ENCODE assay signal across 12 cellular contexts in the genomic region with DNA sequence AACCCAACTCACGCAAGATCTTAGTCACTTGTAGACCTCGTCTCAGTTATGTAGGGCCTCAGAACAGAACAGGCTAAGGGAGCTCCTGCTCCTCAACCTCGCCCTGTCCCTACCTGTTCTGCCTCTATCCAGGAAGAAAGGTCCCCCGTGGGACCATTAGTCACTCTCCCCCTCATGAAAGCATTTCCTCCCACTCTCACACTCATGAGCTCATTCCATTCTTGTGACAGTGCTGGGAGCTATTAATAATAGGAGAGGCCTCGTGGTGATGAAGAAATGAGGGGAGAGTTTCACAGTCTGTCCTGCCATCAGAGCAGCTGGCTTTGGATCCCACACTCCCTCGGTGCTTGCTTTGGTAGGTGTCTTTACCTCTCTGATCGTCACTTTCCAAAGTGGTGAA. TPM values are rescaled to one million over a fixed set of nuclear protein-coding genes. Genes with fewer than 3 reads are reported as not detected.
DNase-seq lines count a peak whose midpoint lies in the region; ATAC-seq and TF ChIP-seq lines count a peak whose summit lies in the region.
"Had no signal": no experiment of that assay in that cellular context is flagged by ENCODE, and none has a peak within 500 bp of the region (broad histone marks: within the 10 kb centered on the region; RNA-seq: fewer than 3 reads in every experiment).

No MANE protein-coding gene starts in this region.

- H3K4me3 ChIP-seq in fibroblast of the aortic adventitia (ENCODE audit: low read depth, low read length), result no peak overlapping the region
- no peak overlapping the region for H3K4me3 ChIP-seq in MM.1S (ENCODE audit: low read length)

- H4K20me1 ChIP-seq in MM.1S (ENCODE audit: insufficient read depth, low read length), result no peaks in the 10 kb centered on the region

- no peak overlapping the region for H3K27ac ChIP-seq in MM.1S (ENCODE audit: low read length)
- H3K27ac ChIP-seq: KMS-11 had no signal

- TF ChIP-seq CTCF in fibroblast of the aortic adventitia (IDR thresholded peaks at IDR 0.05; ENCODE audit: insufficient read depth, low read length), result no peak
- no peak for TF ChIP-seq CTCF in osteocyte (IDR thresholded peaks at IDR 0.05)
- TF ChIP-seq CTCF in MM.1S (IDR thresholded peaks at IDR 0.05; ENCODE audit: low read length), result no peak

- H3K4me2 ChIP-seq in MM.1S (ENCODE audit: low read depth, low read length), result no peak overlapping the region
- H3K4me2 ChIP-seq: KMS-11 had no signal

- peaks cover 45% of the 10 kb centered on the region for H3K36me3 Mint-ChIP-seq in osteocyte (ENCODE audit: unreplicated experiment)

- H3K27ac Mint-ChIP-seq in osteocyte (ENCODE audit: unreplicated experiment), result peak overlapping the region; percentile 73
- H3K27ac Mint-ChIP-seq: dendritic cell treated with granulocyte-macrophage colony-stimulating factor and Interleukin-4, amounts not matched to agents 40 ng/mL and 50 ng/mL, for 4 days had no signal

- no peak overlapping the region for H3K9ac ChIP-seq in MM.1S (ENCODE audit: low read length)
- H3K9ac ChIP-seq: KMS-11 had no signal

- H3K4me1 Mint-ChIP-seq in osteocyte (ENCODE audit: unreplicated experiment), result peaks cover 15% of the 10 kb centered on the region

- no peaks in the 10 kb centered on the region for H3K9me3 ChIP-seq in MM.1S (replicated peaks; ENCODE audit: insufficient read depth, low read length)

- DNase-seq in AG08396 (ENCODE audit: low spot score) (peak; percentile 72), fibroblast of the aortic adventitia (ENCODE audit: low read depth) (peak; percentile 84), osteocyte (ENCODE audit: extremely low spot score, unreplicated experiment) (no peak), T-helper 1 cell (no peak), MM.1S (no peak), H4 (ENCODE audit: low spot score) (no peak), cortex of kidney (lab: John Stamatoyannopoulos, UW) (no peak)
- DNase-seq: activated CD4-positive, alpha-beta T cell treated with anti-CD3 and anti-CD28 coated beads for 1 hour; NK-92 treated with Interleukin-12 subunit alpha and Interleukin-12 subunit beta, amount 100 ng/mL, for 24 hours had no signal

- H3K27me3 Mint-ChIP-seq in osteocyte (ENCODE audit: unreplicated experiment), result no peaks in the 10 kb centered on the region
- H3K27me3 Mint-ChIP-seq: dendritic cell treated with granulocyte-macrophage colony-stimulating factor and Interleukin-4, amounts not matched to agents 40 ng/mL and 50 ng/mL, for 4 days had no signal

- no peaks in the 10 kb centered on the region for H3K27me3 ChIP-seq in MM.1S (replicated peaks; ENCODE audit: insufficient read depth, low read length)

- H3K36me3 ChIP-seq in MM.1S (replicated peaks; ENCODE audit: insufficient read depth, low read length), result peaks cover 24% of the 10 kb centered on the region

- H2AFZ ChIP-seq in MM.1S (ENCODE audit: low read length), result no peak overlapping the region

- no peak overlapping the region for H3K4me3 Mint-ChIP-seq in osteocyte (ENCODE audit: unreplicated experiment)
- H3K4me3 Mint-ChIP-seq: dendritic cell treated with granulocyte-macrophage colony-stimulating factor and Interleukin-4, amounts not matched to agents 40 ng/mL and 50 ng/mL, for 4 days had no signal

- H3K9me3 Mint-ChIP-seq in osteocyte (ENCODE audit: unreplicated experiment), result no peaks in the 10 kb centered on the region
- H3K9me3 Mint-ChIP-seq: dendritic cell treated with granulocyte-macrophage colony-stimulating factor and Interleukin-4, amounts not matched to agents 40 ng/mL and 50 ng/mL, for 4 days had no signal

- H3K79me2 ChIP-seq in MM.1S (ENCODE audit: low read length), result peaks cover 93% of the 10 kb centered on the region

- H3F3A ChIP-seq in MM.1S (ENCODE audit: insufficient read depth, low read length), result no peaks in the 10 kb centered on the region

- ATAC-seq in SK-N-SH treated with all-trans-retinoic acid at 6 μM for 48 hours, result peak; percentile 37; the same call in 1 of the 3 replicates

- H3K4me1 ChIP-seq in MM.1S (ENCODE audit: low read length), result no peaks in the 10 kb centered on the region

- no peaks in the 10 kb centered on the region for H3K9me2 ChIP-seq in MM.1S (replicated peaks; ENCODE audit: insufficient read depth, low read length)

TF ChIP-seq in SK-N-SH treated with all-trans-retinoic acid at 6 μM for 48 hours, 23 proteins besides CTCF, POLR2A, EP300 and RAD21:
- TF ChIP-seq ZC3H10 (CRISPR knock-in tag; IDR thresholded peaks at IDR 0.05) (no peak), ZFP30 (CRISPR knock-in tag; IDR thresholded peaks at IDR 0.05) (no peak), GLIS3 (CRISPR knock-in tag; IDR thresholded peaks at IDR 0.05) (no peak), SNAI2 (CRISPR knock-in tag; IDR thresholded peaks at IDR 0.05) (no peak), CSDC2 (CRISPR knock-in tag; IDR thresholded peaks at IDR 0.05) (no peak), ESRRG (CRISPR knock-in tag; IDR thresholded peaks at IDR 0.05) (no peak), ZFP3 (CRISPR knock-in tag; IDR thresholded peaks at IDR 0.05) (no peak), TCF4 (CRISPR knock-in tag; IDR thresholded peaks at IDR 0.05; ENCODE audit: borderline replicate concordance) (no peak), RARB (CRISPR knock-in tag; IDR thresholded peaks at IDR 0.05) (no peak), PPARA (CRISPR knock-in tag; IDR thresholded peaks at IDR 0.05; ENCODE audit: borderline replicate concordance) (no peak), ARNTL (CRISPR knock-in tag; IDR thresholded peaks at IDR 0.05; ENCODE audit: borderline replicate concordance, low read depth) (no peak), ZNF70 (CRISPR knock-in tag; IDR thresholded peaks at IDR 0.05) (no peak), ZNF565 (CRISPR knock-in tag; conservative IDR thresholded peaks at IDR 0.05; ENCODE audit: low read depth) (no peak)
- TF ChIP-seq, protein P1, sequence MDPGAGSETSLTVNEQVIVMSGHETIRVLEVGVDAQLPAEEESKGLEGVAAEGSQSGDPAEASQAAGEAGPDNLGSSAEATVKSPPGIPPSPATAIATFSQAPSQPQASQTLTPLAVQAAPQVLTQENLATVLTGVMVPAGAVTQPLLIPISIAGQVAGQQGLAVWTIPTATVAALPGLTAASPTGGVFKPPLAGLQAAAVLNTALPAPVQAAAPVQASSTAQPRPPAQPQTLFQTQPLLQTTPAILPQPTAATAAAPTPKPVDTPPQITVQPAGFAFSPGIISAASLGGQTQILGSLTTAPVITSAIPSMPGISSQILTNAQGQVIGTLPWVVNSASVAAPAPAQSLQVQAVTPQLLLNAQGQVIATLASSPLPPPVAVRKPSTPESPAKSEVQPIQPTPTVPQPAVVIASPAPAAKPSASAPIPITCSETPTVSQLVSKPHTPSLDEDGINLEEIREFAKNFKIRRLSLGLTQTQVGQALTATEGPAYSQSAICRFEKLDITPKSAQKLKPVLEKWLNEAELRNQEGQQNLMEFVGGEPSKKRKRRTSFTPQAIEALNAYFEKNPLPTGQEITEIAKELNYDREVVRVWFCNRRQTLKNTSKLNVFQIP (CRISPR knock-in tag; IDR thresholded peaks at IDR 0.05; ENCODE audit: borderline replicate concordance, low read depth), result no peak
- TF ChIP-seq, protein P2, sequence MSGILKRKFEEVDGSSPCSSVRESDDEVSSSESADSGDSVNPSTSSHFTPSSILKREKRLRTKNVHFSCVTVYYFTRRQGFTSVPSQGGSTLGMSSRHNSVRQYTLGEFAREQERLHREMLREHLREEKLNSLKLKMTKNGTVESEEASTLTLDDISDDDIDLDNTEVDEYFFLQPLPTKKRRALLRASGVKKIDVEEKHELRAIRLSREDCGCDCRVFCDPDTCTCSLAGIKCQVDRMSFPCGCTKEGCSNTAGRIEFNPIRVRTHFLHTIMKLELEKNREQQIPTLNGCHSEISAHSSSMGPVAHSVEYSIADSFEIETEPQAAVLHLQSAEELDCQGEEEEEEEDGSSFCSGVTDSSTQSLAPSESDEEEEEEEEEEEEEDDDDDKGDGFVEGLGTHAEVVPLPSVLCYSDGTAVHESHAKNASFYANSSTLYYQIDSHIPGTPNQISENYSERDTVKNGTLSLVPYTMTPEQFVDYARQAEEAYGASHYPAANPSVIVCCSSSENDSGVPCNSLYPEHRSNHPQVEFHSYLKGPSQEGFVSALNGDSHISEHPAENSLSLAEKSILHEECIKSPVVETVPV (CRISPR knock-in tag; IDR thresholded peaks at IDR 0.05), result no peak
- TF ChIP-seq, protein P3, sequence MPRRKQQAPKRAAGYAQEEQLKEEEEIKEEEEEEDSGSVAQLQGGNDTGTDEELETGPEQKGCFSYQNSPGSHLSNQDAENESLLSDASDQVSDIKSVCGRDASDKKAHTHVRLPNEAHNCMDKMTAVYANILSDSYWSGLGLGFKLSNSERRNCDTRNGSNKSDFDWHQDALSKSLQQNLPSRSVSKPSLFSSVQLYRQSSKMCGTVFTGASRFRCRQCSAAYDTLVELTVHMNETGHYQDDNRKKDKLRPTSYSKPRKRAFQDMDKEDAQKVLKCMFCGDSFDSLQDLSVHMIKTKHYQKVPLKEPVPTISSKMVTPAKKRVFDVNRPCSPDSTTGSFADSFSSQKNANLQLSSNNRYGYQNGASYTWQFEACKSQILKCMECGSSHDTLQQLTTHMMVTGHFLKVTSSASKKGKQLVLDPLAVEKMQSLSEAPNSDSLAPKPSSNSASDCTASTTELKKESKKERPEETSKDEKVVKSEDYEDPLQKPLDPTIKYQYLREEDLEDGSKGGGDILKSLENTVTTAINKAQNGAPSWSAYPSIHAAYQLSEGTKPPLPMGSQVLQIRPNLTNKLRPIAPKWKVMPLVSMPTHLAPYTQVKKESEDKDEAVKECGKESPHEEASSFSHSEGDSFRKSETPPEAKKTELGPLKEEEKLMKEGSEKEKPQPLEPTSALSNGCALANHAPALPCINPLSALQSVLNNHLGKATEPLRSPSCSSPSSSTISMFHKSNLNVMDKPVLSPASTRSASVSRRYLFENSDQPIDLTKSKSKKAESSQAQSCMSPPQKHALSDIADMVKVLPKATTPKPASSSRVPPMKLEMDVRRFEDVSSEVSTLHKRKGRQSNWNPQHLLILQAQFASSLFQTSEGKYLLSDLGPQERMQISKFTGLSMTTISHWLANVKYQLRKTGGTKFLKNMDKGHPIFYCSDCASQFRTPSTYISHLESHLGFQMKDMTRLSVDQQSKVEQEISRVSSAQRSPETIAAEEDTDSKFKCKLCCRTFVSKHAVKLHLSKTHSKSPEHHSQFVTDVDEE (CRISPR knock-in tag; IDR thresholded peaks at IDR 0.05), result no peak

RNA-seq across cellular contexts. Expression of a gene that starts 10.2 kb away (rescaled TPM):
- total RNA-seq in fibroblast of the aortic adventitia (ENCODE audit: low replicate concordance), result 176 and 187 TPM in 2 replicates
- total RNA-seq in osteocyte, result 257 and 269 TPM in 2 replicates
- 225 and 236 TPM in 2 replicates for total RNA-seq in H4 (2014; rRNA removed; shearing (Covaris generic))

RNA-seq across cellular contexts. Expression of a gene that starts 28.6 kb away (rescaled TPM):
- 11.3 and 11.8 TPM in 2 replicates for total RNA-seq in fibroblast of the aortic adventitia (ENCODE audit: low replicate concordance)
- total RNA-seq in osteocyte, result 19.0 and 19.1 TPM in 2 replicates
- total RNA-seq in H4 (2014; rRNA removed; shearing (Covaris generic)), result 3.4 and 8.4 TPM in 2 replicates

Comparison
In these comparisons a context has a peak if more than half of its experiments do, and no peak if none do; other contexts are left out.
1. DNase-seq: peak in AG08396 (single experiment) and fibroblast of the aortic adventitia (single experiment); none in osteocyte (single experiment), T-helper 1 cell (0 of 5), MM.1S (single experiment), H4 (single experiment) and cortex of kidney (single experiment).